In the genomic region with DNA sequence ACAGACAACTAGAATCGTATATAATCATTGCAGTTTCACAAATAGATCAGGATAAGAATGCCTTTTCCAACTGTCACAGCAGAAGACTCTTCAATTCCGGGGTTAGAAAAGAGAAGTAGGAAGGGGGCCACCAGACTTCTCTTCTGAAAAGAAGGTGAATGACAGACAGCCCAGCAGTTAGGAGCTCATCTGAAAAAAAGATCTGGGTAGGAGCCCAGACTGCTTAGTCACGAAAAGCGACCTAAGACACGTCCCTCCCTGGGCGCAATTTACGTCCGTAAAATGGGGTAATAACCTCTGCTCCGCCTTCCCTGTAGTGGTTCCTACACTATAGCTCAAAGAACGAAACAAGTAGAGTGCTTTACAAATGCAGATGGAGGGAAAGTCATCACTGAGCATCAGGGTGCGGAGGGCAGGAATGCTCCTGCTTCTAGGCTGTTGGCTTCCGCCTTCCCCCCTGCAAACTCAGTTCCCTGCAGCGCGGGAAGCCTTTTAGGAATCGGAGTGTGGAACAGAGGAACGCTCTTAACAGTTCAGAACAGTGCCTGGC, we compare ENCODE assay signal across 8 cellular contexts. TPM values are rescaled to one million over a fixed set of nuclear protein-coding genes. Genes with fewer than 3 reads are reported as not detected.
DNase-seq lines count a peak whose midpoint lies in the region; ATAC-seq and TF ChIP-seq lines count a peak whose summit lies in the region.

No MANE protein-coding gene starts in this region.

- H3K27ac Mint-ChIP-seq in activated T-cell treated with anti-CD3 and anti-CD28 coated beads, Interleukin-2, amount 50 U/mL, for 24 hours = peak overlapping the region; percentile 100

- peaks cover 52% of the 10 kb centered on the region for H3K4me1 Mint-ChIP-seq in activated T-cell treated with anti-CD3 and anti-CD28 coated beads, Interleukin-2, amount 50 U/mL, for 24 hours (ENCODE audit: low read depth)

- peak overlapping the region; percentile 100 for H3K4me3 Mint-ChIP-seq in activated T-cell treated with anti-CD3 and anti-CD28 coated beads, Interleukin-2, amount 50 U/mL, for 24 hours

- H3K9me3 Mint-ChIP-seq in activated T-cell treated with anti-CD3 and anti-CD28 coated beads, Interleukin-2, amount 50 U/mL, for 24 hours = no peaks in the 10 kb centered on the region

- H3K27me3 Mint-ChIP-seq in activated T-cell treated with anti-CD3 and anti-CD28 coated beads, Interleukin-2, amount 50 U/mL, for 24 hours = no peaks in the 10 kb centered on the region

- no peak for TF ChIP-seq CTCF in fibroblast of villous mesenchyme (IDR thresholded peaks at IDR 0.05; ENCODE audit: insufficient read depth, low read depth, low read length)

- DNase-seq in CD1c-positive myeloid dendritic cell (ENCODE audit: extremely low spot score) (peak; percentile 85), GM19238 (ENCODE audit: insufficient read length, low spot score) (peak; percentile 41), NOMO-1 treated with DMSO at 0.1 percent for 48 hours (lab: John Stamatoyannopoulos, UW; ENCODE audit: unreplicated experiment) (peak; percentile 86), fibroblast of villous mesenchyme (ENCODE audit: low read depth) (peak; percentile 75), pons (ENCODE audit: low spot score) (peak; percentile 11), cerebellar nuclear complex (lab: John Stamatoyannopoulos, UW) (no peak)
- DNase-seq in activated T-cell treated with anti-CD3 and anti-CD28 coated beads, Interleukin-2, amount 50 U/mL, for 24 hours = no peak

- peak overlapping the region; percentile 93 for H3K4me3 ChIP-seq in fibroblast of villous mesenchyme (ENCODE audit: low read depth, low read length)

- ATAC-seq in HG03280 (IDR thresholded peaks at IDR 0.05; ENCODE audit: unreplicated experiment) = peak; percentile 37

- H3K36me3 Mint-ChIP-seq in activated T-cell treated with anti-CD3 and anti-CD28 coated beads, Interleukin-2, amount 50 U/mL, for 24 hours (ENCODE audit: low read depth) = peaks cover 96% of the 10 kb centered on the region

RNA-seq across cellular contexts. Expression of a gene that starts 0.6 kb away (rescaled TPM):
- 4.8 and 5.2 TPM in 2 replicates for total RNA-seq in fibroblast of villous mesenchyme

RNA-seq across cellular contexts. Expression of a gene that starts 0.8 kb away (rescaled TPM):
- 6.8 and 12.5 TPM in 2 replicates for total RNA-seq in fibroblast of villous mesenchyme

RNA-seq across cellular contexts. Expression of a gene that starts 37.6 kb away (rescaled TPM):
- total RNA-seq in fibroblast of villous mesenchyme = 36.4 and 36.7 TPM in 2 replicates

Comparison
In these comparisons a context has a peak if more than half of its experiments do, and no peak if none do; other contexts are left out.
1. DNase-seq: peak in CD1c-positive myeloid dendritic cell (single experiment), GM19238 (single experiment), NOMO-1 treated with DMSO at 0.1 percent for 48 hours (single experiment), fibroblast of villous mesenchyme (single experiment) and pons (single experiment); none in activated T-cell treated with anti-CD3 and anti-CD28 coated beads, Interleukin-2, amount 50 U/mL, for 24 hours (single experiment) and cerebellar nuclear complex (0 of 2).